1 cellular context compared by ENCODE assay signal in genomic region chr14:93977790-93978581, GRCh38.
TF ChIP-seq lines count a peak whose summit lies in the region.

No MANE protein-coding gene starts in this region.

TF ChIP-seq in IMR-90, 13 proteins besides CTCF, POLR2A, EP300 and RAD21 (continued from another document):
- TF ChIP-seq ELK1 (IDR thresholded peaks at IDR 0.05; ENCODE audit: borderline replicate concordance, low read depth, low read length) (no peak), SMC3 (IDR thresholded peaks at IDR 0.05; ENCODE audit: low read depth, low read length) (no peak), MXI1 (IDR thresholded peaks at IDR 0.05; ENCODE audit: borderline replicate concordance, low read depth, low read length) (no peak), CEBPB (IDR thresholded peaks at IDR 0.05; ENCODE audit: low read depth, low read length) (no peak)
